9 cellular contexts compared by ENCODE assay signal in genomic region chr5:54254482-54255198, GRCh38. TPM values are rescaled to one million over a fixed set of nuclear protein-coding genes. Genes with fewer than 3 reads are reported as not detected.
DNase-seq lines count a peak whose midpoint lies in the region; ATAC-seq, FAIRE-seq and TF ChIP-seq lines count a peak whose summit lies in the region.
"Had no signal": no experiment of that assay in that cellular context is flagged by ENCODE, and none has a peak within 500 bp of the region (broad histone marks: within the 10 kb centered on the region; RNA-seq: fewer than 3 reads in every experiment).

No MANE protein-coding gene starts in this region.

- H2AK5ac ChIP-seq in mesendoderm (ENCODE audit: low read length), result no peak overlapping the region

- H3K56ac ChIP-seq in mesendoderm (ENCODE audit: low read length), result no peak overlapping the region

- no peak overlapping the region for H3K4me3 ChIP-seq in OCI-LY1 (ENCODE audit: low read depth, low read length, poor library complexity, severe bottlenecking)
- no peak overlapping the region for H3K4me3 ChIP-seq in fibroblast of lung (replicated peaks in 1 of 4; ENCODE audit: control extremely low read depth in 1 of 4, insufficient read depth in 1 of 4, low read depth in 3 of 4, low read length in 4 of 4)
- H3K4me3 ChIP-seq in mesendoderm (ENCODE audit: low read length), result no peak overlapping the region
- no peak overlapping the region for H3K4me3 ChIP-seq in MM.1S (ENCODE audit: low read length)

- no peak overlapping the region for H2AFZ ChIP-seq in OCI-LY1 (ENCODE audit: low read length)
- no peak overlapping the region for H2AFZ ChIP-seq in fibroblast of lung (ENCODE audit: low read length)
- no peak overlapping the region for H2AFZ ChIP-seq in MM.1S (ENCODE audit: low read length)

- H3K9me3 ChIP-seq in OCI-LY1 (ENCODE audit: low read length), result no peaks in the 10 kb centered on the region
- H3K9me3 ChIP-seq in fibroblast of lung (ENCODE audit: control insufficient read depth, insufficient read depth, low read depth, low read length), result no peaks in the 10 kb centered on the region
- H3K9me3 ChIP-seq in MM.1S (replicated peaks; ENCODE audit: insufficient read depth, low read length), result no peaks in the 10 kb centered on the region

- no peak overlapping the region for H2BK15ac ChIP-seq in mesendoderm (replicated peaks; ENCODE audit: low read depth)

- peaks cover 3% of the 10 kb centered on the region for H3K79me1 ChIP-seq in mesendoderm (ENCODE audit: low read length)

- no peaks in the 10 kb centered on the region for H3K4me1 ChIP-seq in OCI-LY1 (ENCODE audit: insufficient read depth, low read length, severe bottlenecking)
- H3K4me1 ChIP-seq in fibroblast of lung (ENCODE audit: control insufficient read depth, extremely low read depth, insufficient read depth, low read length), result peaks cover 2% of the 10 kb centered on the region
- no peaks in the 10 kb centered on the region for H3K4me1 ChIP-seq in mesendoderm (ENCODE audit: control insufficient read depth, low read depth, low read length)
- H3K4me1 ChIP-seq in MM.1S (ENCODE audit: low read length), result peaks cover 27% of the 10 kb centered on the region

- DNase-seq in D721Med (ENCODE audit: insufficient read length, low spot score), result no peak
- DNase-seq in fibroblast of lung (ENCODE audit: low read depth in 2 of 2), result peak; percentile 25 to 39
- DNase-seq in mesendoderm, result peak; percentile 60
- no peak for DNase-seq in MM.1S
- no peak for DNase-seq in activated T-cell treated with anti-CD3 and anti-CD28 coated beads, Interleukin-2, amount 50 U/mL, for 1 hour
- no peak for DNase-seq in RCC 7860 (ENCODE audit: low spot score)
- DNase-seq: hippocampal formation had no signal

- no peaks in the 10 kb centered on the region for H3K9me2 ChIP-seq in OCI-LY1 (ENCODE audit: low read depth, low read length)
- no peaks in the 10 kb centered on the region for H3K9me2 ChIP-seq in MM.1S (replicated peaks; ENCODE audit: insufficient read depth, low read length)

- H3K4me2 ChIP-seq in OCI-LY1 (ENCODE audit: low read length) (no peak overlapping the region), fibroblast of lung (ENCODE audit: extremely low read depth, insufficient read depth, low read length) (no peak overlapping the region), mesendoderm (ENCODE audit: low read length) (no peak overlapping the region), MM.1S (ENCODE audit: low read depth, low read length) (no peak overlapping the region)

- H3F3A ChIP-seq in OCI-LY1 (ENCODE audit: insufficient read depth, low read length), result no peaks in the 10 kb centered on the region
- H3F3A ChIP-seq in MM.1S (ENCODE audit: insufficient read depth, low read length), result 0 out of 2 replicates have a peak, but pooled peaks cover 7% of the 10 kb centered on the region

- no peak overlapping the region for H3K23ac ChIP-seq in mesendoderm (ENCODE audit: low read length)

- no peak for ATAC-seq in GM18873 (IDR thresholded peaks at IDR 0.05; ENCODE audit: low FRiP score, unreplicated experiment)

- H3K27ac ChIP-seq in OCI-LY1 (ENCODE audit: low read depth, low read length, poor library complexity, severe bottlenecking) (no peak overlapping the region), fibroblast of lung (ENCODE audit: insufficient read depth, low read length) (no peak overlapping the region), mesendoderm (ENCODE audit: low read depth, low read length) (no peak overlapping the region), MM.1S (ENCODE audit: low read length) (no peak overlapping the region)

- peak; percentile 27 for TF ChIP-seq CTCF in D721Med (IDR thresholded peaks at IDR 0.05; ENCODE audit: insufficient read depth, missing control alignments)
- peak; percentile 36; the same call in 1 of the 2 replicates for TF ChIP-seq CTCF in OCI-LY1 (IDR thresholded peaks at IDR 0.05; ENCODE audit: low read length)
- peak in 1 of 2 donors; percentile 16 for TF ChIP-seq CTCF in fibroblast of lung (conservative IDR thresholded peaks at IDR 0.05 in 1 of 2, IDR thresholded peaks at IDR 0.05 in 1 of 2; ENCODE audit: low read depth in 1 of 2, low read length in 2 of 2)
- TF ChIP-seq CTCF in MM.1S (IDR thresholded peaks at IDR 0.05; ENCODE audit: low read length), result no peak

- H3K9ac ChIP-seq in OCI-LY1 (ENCODE audit: low read length) (no peak overlapping the region), fibroblast of lung (ENCODE audit: insufficient read depth, low read length) (no peak overlapping the region), mesendoderm (ENCODE audit: low read length) (no peak overlapping the region), MM.1S (ENCODE audit: low read length) (no peak overlapping the region)

- H3K79me2 ChIP-seq in OCI-LY1 (ENCODE audit: insufficient read depth, low read length) (no peaks in the 10 kb centered on the region), fibroblast of lung (ENCODE audit: control insufficient read depth, insufficient read depth, low read length) (no peaks in the 10 kb centered on the region), mesendoderm (ENCODE audit: control insufficient read depth, insufficient read depth, low read length) (no peaks in the 10 kb centered on the region), MM.1S (ENCODE audit: low read length) (no peaks in the 10 kb centered on the region)

- H3K27me3 ChIP-seq in OCI-LY1 (ENCODE audit: insufficient read depth, low read length) (no peaks in the 10 kb centered on the region), fibroblast of lung (ENCODE audit: control insufficient read depth, insufficient read depth, low read length) (no peaks in the 10 kb centered on the region), mesendoderm (ENCODE audit: insufficient read depth, low read length, poor library complexity) (no peaks in the 10 kb centered on the region), MM.1S (replicated peaks; ENCODE audit: insufficient read depth, low read length) (no peaks in the 10 kb centered on the region)

- H2BK5ac ChIP-seq in mesendoderm (ENCODE audit: low read length), result no peak overlapping the region

- no peak for FAIRE-seq in D721Med (lab: Jason Lieb, UNC)
- FAIRE-seq in RCC 7860 (lab: Jason Lieb, UNC), result no peak

- no peak overlapping the region for H3K18ac ChIP-seq in mesendoderm (ENCODE audit: low read length)

- H3K36me3 ChIP-seq in OCI-LY1 (ENCODE audit: insufficient read depth, low read length) (no peaks in the 10 kb centered on the region), fibroblast of lung (ENCODE audit: control insufficient read depth, insufficient read depth, low read length) (no peaks in the 10 kb centered on the region), mesendoderm (ENCODE audit: control insufficient read depth, insufficient read depth, low read length) (no peaks in the 10 kb centered on the region), MM.1S (replicated peaks; ENCODE audit: insufficient read depth, low read length) (no peaks in the 10 kb centered on the region)

- no CpG with 5 or more reads among the region's 6 CpGs for WGBS in mesendoderm (ENCODE audit: extremely low coverage, insufficient coverage, low lambda C conversion rate)

- H4K20me1 ChIP-seq in OCI-LY1 (ENCODE audit: insufficient read depth, low read length) (no peaks in the 10 kb centered on the region), fibroblast of lung (ENCODE audit: control insufficient read depth, extremely low read depth, insufficient read depth, low read length) (no peaks in the 10 kb centered on the region), MM.1S (ENCODE audit: insufficient read depth, low read length) (no peaks in the 10 kb centered on the region)

- no peak overlapping the region for H4K5ac ChIP-seq in mesendoderm (ENCODE audit: low read length)

- no peak overlapping the region for H3K4ac ChIP-seq in mesendoderm (ENCODE audit: low read depth, low read length)

- H2BK120ac ChIP-seq in mesendoderm (ENCODE audit: low read depth, low read length), result no peak overlapping the region

- H4K8ac ChIP-seq in mesendoderm (ENCODE audit: low read depth, low read length), result no peak overlapping the region

RNA-seq across cellular contexts. Expression of gene ARL15, which starts 55.7 kb away (rescaled TPM):
- 20.5 and 28.7 TPM in 2 replicates for total RNA-seq in fibroblast of lung
- 16.3 and 20.6 TPM in 2 replicates for polyA plus RNA-seq in fibroblast of lung
- 12.7 and 16.5 TPM in 2 replicates for polyA plus RNA-seq in fibroblast of lung (2012)
- polyA minus RNA-seq in fibroblast of lung (ENCODE audit: low replicate concordance), result 12.0 and 23.5 TPM in 2 replicates
- 14.7 TPM for polyA plus RNA-seq in mesendoderm (2013, experiment 1 of 2)
- 15.8 TPM for polyA plus RNA-seq in mesendoderm (2013, experiment 2 of 2)

Comparison
In these comparisons a context has a peak if more than half of its experiments do, and no peak if none do; other contexts are left out.
1. DNase-seq: peak in fibroblast of lung (2 of 2) and mesendoderm (single experiment); none in D721Med (single experiment), MM.1S (single experiment), activated T-cell treated with anti-CD3 and anti-CD28 coated beads, Interleukin-2, amount 50 U/mL, for 1 hour (single experiment) and RCC 7860 (single experiment).